Comparison of ENCODE assay signal across 9 cellular contexts in genomic region chr9:34647651-34648050, GRCh38. TPM values are rescaled to one million over a fixed set of nuclear protein-coding genes. Genes with fewer than 3 reads are reported as not detected.
DNase-seq lines count a peak whose midpoint lies in the region; ATAC-seq and FAIRE-seq lines count a peak whose summit lies in the region.
"Had no signal": no experiment of that assay in that cellular context is flagged by ENCODE, and none has a peak within 500 bp of the region (broad histone marks: within the 10 kb centered on the region; RNA-seq: fewer than 3 reads in every experiment).

No MANE protein-coding gene starts in this region.

- H3K4me1 ChIP-seq in ACC112 (ENCODE audit: control insufficient read depth, insufficient read depth, low read length, unreplicated experiment) (peaks cover 36% of the 10 kb centered on the region), muscle layer of colon (ENCODE audit: insufficient read depth, low read length) (peaks cover 47% of the 10 kb centered on the region)

- peaks cover 12% of the 10 kb centered on the region for H3K79me2 ChIP-seq in ACC112 (ENCODE audit: control insufficient read depth, insufficient read depth, low read length, unreplicated experiment)

- H3K27me3 Mint-ChIP-seq in central memory CD8-positive, alpha-beta T cell: no peaks in the 10 kb centered on the region

- no peaks in the 10 kb centered on the region for H3K9me3 Mint-ChIP-seq in central memory CD8-positive, alpha-beta T cell

- no peak for DNase-seq in Jurkat, Clone E6-1 (ENCODE audit: low read depth, low spot score)
- no peak for DNase-seq in central memory CD8-positive, alpha-beta T cell (ENCODE audit: low spot score in 2 of 2)
- DNase-seq in NCI-H524 treated with DMSO at 0.1 percent for 48 hours (lab: John Stamatoyannopoulos, UW) (no peak), frontal cortex (ENCODE audit: low spot score in 2 of 2) (no peak), EL (no peak), glomerular visceral epithelial cell (ENCODE audit: extremely low spot score) (no peak)
- DNase-seq: NCI-H2171 treated with DMSO at 0.1 percent for 48 hours had no signal

- peaks cover 32% of the 10 kb centered on the region for H3K4me1 Mint-ChIP-seq in central memory CD8-positive, alpha-beta T cell

- peak overlapping the region; percentile 84 for H3K9ac ChIP-seq in muscle layer of colon (ENCODE audit: low read length)

- no peak for FAIRE-seq in frontal cortex (lab: Jason Lieb, UNC)

- H3K27me3 ChIP-seq in ACC112 (ENCODE audit: insufficient read depth, low read length) (no peaks in the 10 kb centered on the region), muscle layer of colon (ENCODE audit: control insufficient read depth in 1 of 2, insufficient read depth in 2 of 2, low read length in 2 of 2) (no peaks in the 10 kb centered on the region)

- H3K27ac Mint-ChIP-seq in central memory CD8-positive, alpha-beta T cell (ENCODE audit: low read depth): peak overlapping the region; percentile 86

- no peak overlapping the region for H3K27ac ChIP-seq in ACC112 (ENCODE audit: low read depth, low read length)
- H3K27ac ChIP-seq in muscle layer of colon (ENCODE audit: low read depth, low read length): peak overlapping the region; percentile 88

- H2AFZ ChIP-seq in ACC112 (ENCODE audit: low read length, unreplicated experiment): no peak overlapping the region

- no peak for ATAC-seq in central memory CD8-positive, alpha-beta T cell (replicated peaks; ENCODE audit: extremely low read depth, poor library complexity, severe bottlenecking)

- no peaks in the 10 kb centered on the region for H3K9me3 ChIP-seq in muscle layer of colon (ENCODE audit: low read length)

- H3K4me3 ChIP-seq in ACC112 (ENCODE audit: low read depth, low read length) (peak overlapping the region; percentile 89), muscle layer of colon (ENCODE audit: low read depth in 1 of 2, low read length in 2 of 2) (peak overlapping the region; percentile 55 to 88)
- peak overlapping the region; percentile 93 for H3K4me3 ChIP-seq in Jurkat, Clone E6-1 (ENCODE audit: low read length)

- H3K36me3 Mint-ChIP-seq in central memory CD8-positive, alpha-beta T cell (ENCODE audit: insufficient read depth): peaks cover 20% of the 10 kb centered on the region

- no peaks in the 10 kb centered on the region for H3K36me3 ChIP-seq in ACC112 (ENCODE audit: insufficient read depth, low read length)
- H3K36me3 ChIP-seq in muscle layer of colon (ENCODE audit: insufficient read depth, low read length): peaks cover 24% of the 10 kb centered on the region

- H3K4me3 Mint-ChIP-seq in central memory CD8-positive, alpha-beta T cell: peak overlapping the region; percentile 89

RNA-seq across cellular contexts. Expression of gene GALT, which starts 1.2 kb away (rescaled TPM):
- polyA plus RNA-seq in Jurkat, Clone E6-1 (2012; ENCODE audit: insufficient read depth, insufficient read length): 41.6 TPM
- 29.3 TPM for total RNA-seq in frontal cortex

RNA-seq across cellular contexts. Expression of gene IL11RA, which starts 4.3 kb away (rescaled TPM):
- polyA plus RNA-seq in Jurkat, Clone E6-1 (2012; ENCODE audit: insufficient read depth, insufficient read length): 21.0 TPM
- 5.3 TPM for total RNA-seq in frontal cortex

RNA-seq across cellular contexts. Expression of gene SIGMAR1, which starts 10.1 kb away (rescaled TPM):
- polyA plus RNA-seq in Jurkat, Clone E6-1 (2012; ENCODE audit: insufficient read depth, insufficient read length): 183 TPM
- total RNA-seq in frontal cortex: 20.8 TPM

RNA-seq across cellular contexts. Expression of gene CCL27, which starts 14.8 kb away (rescaled TPM):
- polyA plus RNA-seq in Jurkat, Clone E6-1 (2012; ENCODE audit: insufficient read depth, insufficient read length): not detected
- total RNA-seq in frontal cortex: 0.41 TPM

RNA-seq across cellular contexts. Expression of gene ARID3C, which starts 18.8 kb away (rescaled TPM):
- polyA plus RNA-seq in Jurkat, Clone E6-1 (2012; ENCODE audit: insufficient read depth, insufficient read length): not detected
- 0.82 TPM for total RNA-seq in frontal cortex
